Comparison of ENCODE assay signal across 1 cellular context in the genomic region with DNA sequence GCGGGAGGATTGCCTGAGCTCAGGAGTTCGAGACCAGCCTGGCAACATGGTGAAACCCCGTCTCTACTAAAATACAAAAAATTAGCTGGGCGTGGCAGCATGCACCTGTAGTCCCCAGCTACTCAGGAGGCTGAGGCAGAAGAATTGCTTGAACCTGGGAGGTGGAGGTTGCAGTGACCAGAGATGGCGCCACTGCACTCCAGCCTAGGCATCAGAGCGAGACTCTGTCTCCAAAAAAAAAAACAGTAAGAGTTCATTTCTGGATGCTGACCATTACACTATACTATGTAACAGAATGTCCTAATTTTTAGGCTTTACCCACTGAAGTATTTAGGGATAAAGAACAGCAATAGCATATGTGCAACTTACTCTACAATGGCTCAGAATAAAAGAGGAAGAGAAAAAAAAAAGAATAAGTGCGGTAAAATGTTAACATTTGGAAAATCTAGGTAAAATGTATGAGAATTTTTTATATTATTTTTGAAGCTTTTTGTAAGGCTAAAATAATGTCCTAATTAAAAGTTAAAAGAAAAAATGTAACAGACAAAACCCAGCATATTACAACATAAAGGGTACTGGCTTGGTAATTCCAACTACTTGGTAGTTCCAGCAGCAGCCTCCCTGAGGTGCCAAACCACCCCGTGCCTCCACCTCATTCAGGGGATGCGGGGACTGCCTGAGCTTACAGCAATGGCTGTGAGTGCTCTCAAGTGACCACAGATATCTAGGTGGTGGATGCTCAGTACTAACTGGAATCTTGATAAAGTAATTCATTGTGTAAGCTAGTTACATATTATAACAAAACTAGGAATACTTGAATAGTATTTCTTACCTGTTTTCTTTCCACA.
TF ChIP-seq lines count a peak whose summit lies in the region.

No MANE protein-coding gene starts in this region.

TF ChIP-seq in K562, 482 proteins besides CTCF, POLR2A, EP300 and RAD21:
- TF ChIP-seq E2F4 (CRISPR knock-in tag; IDR thresholded peaks at IDR 0.05; ENCODE audit: low read depth) (no peak), ZNF384 (IDR thresholded peaks at IDR 0.05; ENCODE audit: low read depth, low read length) (peak; percentile 48; the same call in 1 of the 2 replicates), U2AF1 (optimal IDR thresholded peaks at IDR 0.05; ENCODE audit: low read depth, low read length) (no peak), CC2D1A (IDR thresholded peaks at IDR 0.05) (no peak)
- TF ChIP-seq, protein P1, sequence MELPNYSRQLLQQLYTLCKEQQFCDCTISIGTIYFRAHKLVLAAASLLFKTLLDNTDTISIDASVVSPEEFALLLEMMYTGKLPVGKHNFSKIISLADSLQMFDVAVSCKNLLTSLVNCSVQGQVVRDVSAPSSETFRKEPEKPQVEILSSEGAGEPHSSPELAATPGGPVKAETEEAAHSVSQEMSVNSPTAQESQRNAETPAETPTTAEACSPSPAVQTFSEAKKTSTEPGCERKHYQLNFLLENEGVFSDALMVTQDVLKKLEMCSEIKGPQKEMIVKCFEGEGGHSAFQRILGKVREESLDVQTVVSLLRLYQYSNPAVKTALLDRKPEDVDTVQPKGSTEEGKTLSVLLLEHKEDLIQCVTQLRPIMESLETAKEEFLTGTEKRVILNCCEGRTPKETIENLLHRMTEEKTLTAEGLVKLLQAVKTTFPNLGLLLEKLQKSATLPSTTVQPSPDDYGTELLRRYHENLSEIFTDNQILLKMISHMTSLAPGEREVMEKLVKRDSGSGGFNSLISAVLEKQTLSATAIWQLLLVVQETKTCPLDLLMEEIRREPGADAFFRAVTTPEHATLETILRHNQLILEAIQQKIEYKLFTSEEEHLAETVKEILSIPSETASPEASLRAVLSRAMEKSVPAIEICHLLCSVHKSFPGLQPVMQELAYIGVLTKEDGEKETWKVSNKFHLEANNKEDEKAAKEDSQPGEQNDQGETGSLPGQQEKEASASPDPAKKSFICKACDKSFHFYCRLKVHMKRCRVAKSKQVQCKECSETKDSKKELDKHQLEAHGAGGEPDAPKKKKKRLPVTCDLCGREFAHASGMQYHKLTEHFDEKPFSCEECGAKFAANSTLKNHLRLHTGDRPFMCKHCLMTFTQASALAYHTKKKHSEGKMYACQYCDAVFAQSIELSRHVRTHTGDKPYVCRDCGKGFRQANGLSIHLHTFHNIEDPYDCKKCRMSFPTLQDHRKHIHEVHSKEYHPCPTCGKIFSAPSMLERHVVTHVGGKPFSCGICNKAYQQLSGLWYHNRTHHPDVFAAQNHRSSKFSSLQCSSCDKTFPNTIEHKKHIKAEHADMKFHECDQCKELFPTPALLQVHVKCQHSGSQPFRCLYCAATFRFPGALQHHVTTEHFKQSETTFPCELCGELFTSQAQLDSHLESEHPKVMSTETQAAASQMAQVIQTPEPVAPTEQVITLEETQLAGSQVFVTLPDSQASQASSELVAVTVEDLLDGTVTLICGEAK (IDR thresholded peaks at IDR 0.05) = no peak
- TF ChIP-seq, protein P1 (CRISPR knock-in tag; IDR thresholded peaks at IDR 0.05) = no peak
